ENCODE assay signal across 8 cellular contexts in the genomic region with DNA sequence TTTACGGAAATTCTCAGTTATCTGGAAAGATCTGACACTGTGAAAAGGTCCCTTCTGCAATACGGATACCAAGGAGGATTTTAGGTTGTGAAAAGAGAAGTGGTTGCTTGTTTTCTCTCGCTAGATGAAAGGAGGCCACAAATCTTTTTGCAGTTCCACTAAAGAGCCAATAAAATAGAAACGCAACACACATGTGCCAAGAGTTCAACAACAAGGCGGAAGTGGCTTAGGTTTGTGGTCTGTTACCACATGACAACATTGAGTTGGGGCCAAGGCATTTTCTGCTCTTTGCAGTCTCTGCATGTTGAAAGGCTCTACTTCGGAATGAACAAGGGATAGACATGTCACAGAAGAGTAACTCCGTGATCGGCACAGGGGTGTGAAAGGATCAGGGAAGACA.
DNase-seq lines count a peak whose midpoint lies in the region; ATAC-seq and TF ChIP-seq lines count a peak whose summit lies in the region.

No MANE protein-coding gene starts in this region.

- peaks cover 24% of the 10 kb centered on the region for H3K4me1 ChIP-seq in CD4-positive, alpha-beta memory T cell (ENCODE audit: insufficient read depth, low read length)

- CTCF ChIA-PET in CD4-positive, alpha-beta memory T cell (lab: Charles Lee; ENCODE audit: partially characterized antibody), result no interaction called here

- intact Hi-C loops in CD4-positive, alpha-beta memory T cell (cut with micrococcal nuclease), result loop anchor here (5.0 kb wide), 2 partner anchors 112 to 127 kb away; no protein-coding TSS in a partner anchor
- intact Hi-C loops in left ventricle myocardium superior (cut with micrococcal nuclease), result no loop called here

- no peak for TF ChIP-seq CTCF in foreskin fibroblast (IDR thresholded peaks at IDR 0.05; ENCODE audit: low read depth, low read length)

- H3K9me3 ChIP-seq in CD4-positive, alpha-beta memory T cell (ENCODE audit: control insufficient read depth in 1 of 2, low read length in 2 of 2), result no peaks in the 10 kb centered on the region

- peaks cover 0 to 2% (median 0%) of the 10 kb centered on the region in 8 donors for H3K9me3 Mint-ChIP-seq in CD4-positive, alpha-beta memory T cell

- H3K36me3 ChIP-seq in CD4-positive, alpha-beta memory T cell (ENCODE audit: insufficient read depth, low read length), result no peaks in the 10 kb centered on the region

- H3K4me3 Mint-ChIP-seq in CD4-positive, alpha-beta memory T cell, result peak overlapping the region; percentile 18 to 70 (median 61)

- H3K27ac Mint-ChIP-seq in CD4-positive, alpha-beta memory T cell, result peak overlapping the region in 6 of 7 donors; percentile 10 to 59 (median 48)

- H3K27me3 Mint-ChIP-seq in CD4-positive, alpha-beta memory T cell, result peaks cover 13 to 18% of the 10 kb centered on the region in 2 donors

- ATAC-seq in GM19467 (IDR thresholded peaks at IDR 0.05; ENCODE audit: unreplicated experiment) (peak; percentile 91), HG03442 (IDR thresholded peaks at IDR 0.05; ENCODE audit: unreplicated experiment) (peak; percentile 96), left ventricle myocardium superior (no peak)

- H3K27me3 ChIP-seq in CD4-positive, alpha-beta memory T cell (ENCODE audit: insufficient read depth, low read length), result no peaks in the 10 kb centered on the region

- peak; percentile 71 to 80 (median 77) for DNase-seq in CD4-positive, alpha-beta memory T cell
- DNase-seq in UCSD-AML1 (lab: John Stamatoyannopoulos, UW; ENCODE audit: unreplicated experiment) (peak; percentile 14), foreskin fibroblast (peak; percentile 74 to 82), left ventricle myocardium superior (no peak), cortex of kidney (lab: John Stamatoyannopoulos, UW) (no peak), COLO668 (lab: John Stamatoyannopoulos, UW; ENCODE audit: unreplicated experiment) (no peak)

- no peaks in the 10 kb centered on the region for H3K36me3 Mint-ChIP-seq in CD4-positive, alpha-beta memory T cell

- no peak overlapping the region for H3K27ac ChIP-seq in CD4-positive, alpha-beta memory T cell (ENCODE audit: low read depth, low read length)

- POLR2A ChIA-PET in CD4-positive, alpha-beta memory T cell (lab: Charles Lee; ENCODE audit: partially characterized antibody), result no interaction called here

- peaks cover 16 to 26% (median 18%) of the 10 kb centered on the region in 4 donors for H3K4me1 Mint-ChIP-seq in CD4-positive, alpha-beta memory T cell

- H3K4me3 ChIP-seq in CD4-positive, alpha-beta memory T cell (ENCODE audit: low read length in 2 of 2), result peak overlapping the region in 1 of 2 donors; percentile 16
- H3K4me3 ChIP-seq in foreskin fibroblast (ENCODE audit: low read depth in 1 of 2, low read length in 2 of 2), result no peak overlapping the region

Comparison
In these comparisons a context has a peak if more than half of its experiments do, and no peak if none do; other contexts are left out.
1. DNase-seq: peak in CD4-positive, alpha-beta memory T cell (5 of 5), UCSD-AML1 (single experiment) and foreskin fibroblast (2 of 2); none in left ventricle myocardium superior (single experiment), cortex of kidney (single experiment) and COLO668 (single experiment).